In genomic region chr2:55087930-55088329, GRCh38 we compare ENCODE assay signal across 17 cellular contexts. TPM values are rescaled to one million over a fixed set of nuclear protein-coding genes. Genes with fewer than 3 reads are reported as not detected.
DNase-seq lines count a peak whose midpoint lies in the region; ATAC-seq, FAIRE-seq and TF ChIP-seq lines count a peak whose summit lies in the region.
"Had no signal": no experiment of that assay in that cellular context is flagged by ENCODE, and none has a peak within 500 bp of the region (broad histone marks: within the 10 kb centered on the region; RNA-seq: fewer than 3 reads in every experiment).

No MANE protein-coding gene starts in this region.

- TF ChIP-seq CTCF in A549 (IDR thresholded peaks at IDR 0.05) (no peak), hepatocyte (IDR thresholded peaks at IDR 0.05; ENCODE audit: poor library complexity) (no peak)

- POLR2A ChIA-PET in A549 (lab: Yijun Ruan, JAX) = no interaction called here

- H3K27ac ChIP-seq in A549 (peak overlapping the region; percentile 23 to 70; a peak in 5 of 6 replicates), hepatocyte (peak overlapping the region; percentile 57)

- H3K4me2 ChIP-seq in A549 (0 out of 3 replicates have a peak overlapping the region, but pooled peaks have one; percentile 2), hepatocyte (no peak overlapping the region)

- H3K27me3 ChIP-seq in hepatocyte = no peaks in the 10 kb centered on the region

- no peak for FAIRE-seq in A549 (lab: Jason Lieb, UNC)
- FAIRE-seq: GM12892, H1 had no signal

- H3K4me3 ChIP-seq in A549 = no peak overlapping the region
- no peak overlapping the region for H3K4me3 ChIP-seq in hepatocyte

- TF ChIP-seq RAD21 in A549 (conservative IDR thresholded peaks at IDR 0.05 in 1 of 2, IDR thresholded peaks at IDR 0.05 in 1 of 2) = no peak

- H3K9me2 ChIP-seq in hepatocyte (replicated peaks; ENCODE audit: insufficient read depth) = no peaks in the 10 kb centered on the region

- H3K4me1 ChIP-seq in A549 = peaks cover 12% of the 10 kb centered on the region
- H3K4me1 ChIP-seq in hepatocyte (ENCODE audit: insufficient read depth) = no peaks in the 10 kb centered on the region
- H3K4me1 ChIP-seq: Caco-2 had no signal

- CTCF ChIA-PET in A549 (lab: Yijun Ruan, JAX) = interaction anchor here (0.7 to 1.0 kb wide), 3 partner anchors 17 to 27 kb away, joined by 3 to 4 read pairs (median 3); no protein-coding TSS in a partner anchor

- no peaks in the 10 kb centered on the region for H3K36me3 Mint-ChIP-seq in activated naive CD4-positive, alpha-beta T cell treated with anti-CD3 and anti-CD28 coated beads, Interleukin-2, amount 50 U/mL, for 72 hours

- ATAC-seq in A549 = no peak
- ATAC-seq in activated naive CD4-positive, alpha-beta T cell treated with anti-CD3 and anti-CD28 coated beads, Interleukin-2, amount 50 U/mL, for 72 hours = no peak
- ATAC-seq: PC-3 had no signal

- no peaks in the 10 kb centered on the region for H3K79me2 ChIP-seq in hepatocyte

- no peak for DNase-seq in A549 (ENCODE audit: low read depth in 1 of 2, low spot score in 1 of 2)
- peak; percentile 69 for DNase-seq in OCI-M1 (lab: John Stamatoyannopoulos, UW)
- peak; percentile 74 to 86 for DNase-seq in erythroblast (lab: John Stamatoyannopoulos, UW)
- no peak for DNase-seq in hepatocyte (ENCODE audit: low spot score)
- DNase-seq in MV-4-11 (lab: John Stamatoyannopoulos, UW) = no peak
- DNase-seq in AG20443 (ENCODE audit: low spot score) = no peak
- no peak for DNase-seq in activated naive CD4-positive, alpha-beta T cell treated with anti-CD3 and anti-CD28 coated beads, Interleukin-2, amount 50 U/mL, for 72 hours (ENCODE audit: low spot score in 2 of 2)
- no peak for DNase-seq in NCI-H2029 (lab: John Stamatoyannopoulos, UW)
- DNase-seq: AML-193, Caco-2, DMS153, NCI-H1417, NCI-H187 treated with DMSO at 0.1 percent for 48 hours, NCI-H526 treated with DMSO at 0.1 percent for 48 hours, PC-3 had no signal

- no peaks in the 10 kb centered on the region for H3K9me3 ChIP-seq in A549
- no peaks in the 10 kb centered on the region for H3K9me3 ChIP-seq in hepatocyte (ENCODE audit: low read depth)
- H3K9me3 ChIP-seq: Caco-2 had no signal

- no peak for TF ChIP-seq EP300 in A549 (IDR thresholded peaks at IDR 0.05)

- no peak for TF ChIP-seq POLR2A in A549 (IDR thresholded peaks at IDR 0.05; ENCODE audit: low read length)
- no peak for TF ChIP-seq POLR2A in erythroblast (IDR thresholded peaks at IDR 0.05; ENCODE audit: low read length)

- no peaks in the 10 kb centered on the region for H3K36me3 ChIP-seq in hepatocyte (replicated peaks; ENCODE audit: insufficient read depth, low read depth)

- H2AFZ ChIP-seq in hepatocyte = no peak overlapping the region

- WGBS in A549 (ENCODE audit: missing lambda C conversion rate) = 84% methylated on average over 3 of the region's 3 CpGs
- WGBS in hepatocyte (ENCODE audit: low lambda C conversion rate, missing lambda C conversion rate) = 53% methylated on average over 3 of the region's 3 CpGs

- peaks cover 0 to 9% of the 10 kb centered on the region in 2 donors for H3K9me3 Mint-ChIP-seq in activated naive CD4-positive, alpha-beta T cell treated with anti-CD3 and anti-CD28 coated beads, Interleukin-2, amount 50 U/mL, for 72 hours

- H4K20me1 ChIP-seq in hepatocyte (ENCODE audit: insufficient read depth, poor library complexity, severe bottlenecking) = no peaks in the 10 kb centered on the region

- H3K27ac Mint-ChIP-seq in activated naive CD4-positive, alpha-beta T cell treated with anti-CD3 and anti-CD28 coated beads, Interleukin-2, amount 50 U/mL, for 72 hours = no peak overlapping the region

TF ChIP-seq in A549, 52 proteins besides CTCF, POLR2A, EP300 and RAD21:
- no peak for TF ChIP-seq RNF2 (IDR thresholded peaks at IDR 0.05; ENCODE audit: borderline replicate concordance, low read depth)
- TF ChIP-seq E2F6 (IDR thresholded peaks at IDR 0.05; ENCODE audit: borderline replicate concordance, low read depth) = no peak

RNA-seq across cellular contexts. Expression of gene RTN4, which starts 37.7 kb away (rescaled TPM):
- polyA plus RNA-seq in A549 (2011; rRNA removed) = 302 and 336 TPM in 2 replicates
- polyA plus RNA-seq in A549 (2012; cell fraction: cytosol; rRNA removed) = 195 and 217 TPM in 2 replicates
- 194 and 224 TPM in 2 replicates for polyA plus RNA-seq in A549 (2012; cell fraction: nucleus; rRNA removed)
- 367 to 403 TPM (median 394 TPM) in 3 replicates for polyA plus RNA-seq in A549 (2017; fragmentation: RNase III; extraction: RNeasy Plus Mini Kit Qiagen cat#74134 plus additional on column Dnase treatment)
- 164 and 187 TPM in 2 replicates for polyA minus RNA-seq in A549 (2011; rRNA and poly(A)+ RNA removed)
- total RNA-seq in hepatocyte = 243 and 284 TPM in 2 replicates
- 437 and 455 TPM in 2 replicates for polyA plus RNA-seq in hepatocyte
- total RNA-seq in activated naive CD4-positive, alpha-beta T cell treated with anti-CD3 and anti-CD28 coated beads, Interleukin-2, amount 50 U/mL, for 72 hours = 10 to 100 TPM; 86.5 to 88.5 TPM

Comparison
In these comparisons a context has a peak if more than half of its experiments do, and no peak if none do; other contexts are left out.
1. DNase-seq: peak in OCI-M1 (single experiment) and erythroblast (2 of 2); none in A549 (0 of 2), hepatocyte (single experiment), MV-4-11 (single experiment), AG20443 (single experiment), activated naive CD4-positive, alpha-beta T cell treated with anti-CD3 and anti-CD28 coated beads, Interleukin-2, amount 50 U/mL, for 72 hours (0 of 2) and NCI-H2029 (single experiment).